ENCODE assay signal across 8 cellular contexts in the genomic region with DNA sequence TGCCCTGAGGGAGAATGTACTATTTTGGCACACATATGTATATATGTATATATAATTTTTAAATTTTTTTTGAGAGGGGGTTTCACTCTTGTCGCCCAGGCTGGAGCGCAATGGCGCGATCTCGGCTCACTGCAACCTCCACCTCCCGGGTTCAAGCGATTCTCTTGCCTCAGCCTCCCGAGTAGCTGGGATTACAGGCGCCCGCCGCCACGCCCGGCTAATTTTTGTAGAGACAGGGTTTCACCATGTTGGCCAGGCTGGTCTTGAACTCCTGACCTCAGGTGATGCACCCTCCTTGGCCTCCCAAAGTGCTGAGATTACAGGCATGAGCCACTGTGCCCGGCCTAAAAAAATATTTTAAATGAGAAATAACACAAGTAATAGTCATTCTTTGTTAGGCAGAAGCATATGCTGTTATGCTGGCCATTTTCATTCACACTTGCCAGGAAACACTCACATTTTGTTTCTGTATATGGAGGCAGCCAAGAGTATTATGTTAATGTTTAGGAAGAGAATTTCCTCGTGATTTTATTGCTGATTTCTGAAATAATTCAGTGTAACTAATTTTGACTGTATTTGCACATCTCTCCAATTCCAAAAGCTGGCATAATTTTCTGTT. TPM values are rescaled to one million over a fixed set of nuclear protein-coding genes. Genes with fewer than 3 reads are reported as not detected.
A peak's percentile ranks its signal among the peaks of the same experiment; 100 is the strongest.
DNase-seq lines count a peak whose midpoint lies in the region; ATAC-seq and TF ChIP-seq lines count a peak whose summit lies in the region.
"Not testable (repeated sequence)": the region's sequence is repeated elsewhere in the genome, so short reads cannot be mapped to it uniquely, and the experiment has no call there.

No MANE protein-coding gene starts in this region.

- peak; percentile 9 for DNase-seq in HFFc6
- DNase-seq in T-cell; endodermal cell; stimulated activated naive B cell treated with anti-CD40 and anti-IgM and Interleukin-4, amounts not matched to agents 10 μg/mL and 1 μg/mL and 100 μg/mL, for 72 hours: not testable (repeated sequence)
- DNase-seq in immature natural killer cell: peak in 2 of 3 donors; percentile 15 to 19

- WGBS in adipose tissue, 3 donors: 41 to 77% (median 47%) methylated on average over 15 of the region's 15 CpGs
- WGBS in endodermal cell (ENCODE audit: insufficient coverage in 1 of 2, insufficient read length in 1 of 2), 2 experiments: 43 to 55% methylated on average over 1 to 15 of the region's 15 CpGs

- peaks cover 62% of the 10 kb centered on the region for H3K4me1 Mint-ChIP-seq in HFFc6 (ENCODE audit: low read depth)
- H3K4me1 Mint-ChIP-seq in T-cell: peaks cover 45 to 66% (median 48%) of the 10 kb centered on the region in 3 donors
- peaks cover 40% of the 10 kb centered on the region for H3K4me1 Mint-ChIP-seq in endodermal cell
- H3K4me1 Mint-ChIP-seq in immature natural killer cell: peaks cover 60 to 67% of the 10 kb centered on the region in 2 donors
- peaks cover 53% of the 10 kb centered on the region for H3K4me1 Mint-ChIP-seq in nephron
- H3K4me1 Mint-ChIP-seq in stimulated activated naive B cell treated with anti-CD40 and anti-IgM and Interleukin-4, amounts not matched to agents 10 μg/mL and 1 μg/mL and 100 μg/mL, for 72 hours: peaks cover 47 to 67% of the 10 kb centered on the region in 2 donors

- CTCF ChIA-PET in T-cell (lab: Charles Lee): interaction anchor here in 1 of 2 donors (0.7 kb wide), 1 partner anchor 17 kb away, joined by 3 read pairs; no protein-coding TSS in a partner anchor

- H3K36me3 ChIP-seq in BLaER1 (peaks cover 21% of the 10 kb centered on the region), endodermal cell (ENCODE audit: control insufficient read depth, insufficient read depth, low read length) (peaks cover 35% of the 10 kb centered on the region)

- not testable (repeated sequence) for H3K27me3 Mint-ChIP-seq in HFFc6 (ENCODE audit: insufficient read depth); T-cell; stimulated activated naive B cell treated with anti-CD40 and anti-IgM and Interleukin-4, amounts not matched to agents 10 μg/mL and 1 μg/mL and 100 μg/mL, for 72 hours
- peaks cover 10% of the 10 kb centered on the region for H3K27me3 Mint-ChIP-seq in endodermal cell (ENCODE audit: insufficient read depth)
- peaks cover 20 to 40% (median 25%) of the 10 kb centered on the region in 3 donors for H3K27me3 Mint-ChIP-seq in immature natural killer cell (ENCODE audit: low read depth in 3 of 3)
- peaks cover 10% of the 10 kb centered on the region for H3K27me3 Mint-ChIP-seq in nephron (ENCODE audit: low read depth)

- POLR2A ChIA-PET in T-cell (lab: Charles Lee): interaction anchor here (0.6 kb wide), 2 partner anchors 9 to 10 kb away, joined by 3 read pairs; no protein-coding TSS in a partner anchor

- H3K36me3 Mint-ChIP-seq in HFFc6 (ENCODE audit: low read depth); T-cell; nephron (ENCODE audit: low read depth): not testable (repeated sequence)
- H3K36me3 Mint-ChIP-seq in endodermal cell (ENCODE audit: low read depth) (peaks cover 18% of the 10 kb centered on the region), immature natural killer cell (peaks cover 5 to 28% (median 18%) of the 10 kb centered on the region in 3 donors)
- H3K36me3 Mint-ChIP-seq in stimulated activated naive B cell treated with anti-CD40 and anti-IgM and Interleukin-4, amounts not matched to agents 10 μg/mL and 1 μg/mL and 100 μg/mL, for 72 hours: peaks cover 59 to 68% of the 10 kb centered on the region in 2 donors

- H3K4me3 ChIP-seq in BLaER1 (peak overlapping the region; percentile 94), endodermal cell (ENCODE audit: low read length) (peak overlapping the region; percentile 91)

- peak overlapping the region; percentile 90 for H3K4me2 ChIP-seq in BLaER1

- H3K4me3 Mint-ChIP-seq in HFFc6: peak overlapping the region; percentile 93
- H3K4me3 Mint-ChIP-seq in T-cell: peak overlapping the region; percentile 83 to 84 (median 83)
- H3K4me3 Mint-ChIP-seq in endodermal cell: peak overlapping the region; percentile 88
- H3K4me3 Mint-ChIP-seq in immature natural killer cell: peak overlapping the region; percentile 92 to 99 (median 95)
- peak overlapping the region; percentile 87 to 95 (median 95) for H3K4me3 Mint-ChIP-seq in nephron
- peak overlapping the region; percentile 96 to 99 for H3K4me3 Mint-ChIP-seq in stimulated activated naive B cell treated with anti-CD40 and anti-IgM and Interleukin-4, amounts not matched to agents 10 μg/mL and 1 μg/mL and 100 μg/mL, for 72 hours

- not testable (repeated sequence) for TF ChIP-seq CTCF in HFFc6 (IDR thresholded peaks at IDR 0.05); endodermal cell (conservative IDR thresholded peaks at IDR 0.05); nephron (IDR thresholded peaks at IDR 0.05; ENCODE audit: unreplicated experiment in 3 of 3)

- not testable (repeated sequence) for H3K27me3 ChIP-seq in BLaER1; endodermal cell (ENCODE audit: control insufficient read depth, insufficient read depth, low read length, poor library complexity, severe bottlenecking)

- H3K27ac ChIP-seq in BLaER1: peak overlapping the region; percentile 92; the same call in 1 of the 2 replicates
- H3K27ac ChIP-seq in adipose tissue (ENCODE audit: low read depth, low read length): peak overlapping the region; percentile 92
- not testable (repeated sequence) for H3K27ac ChIP-seq in endodermal cell (ENCODE audit: low read depth, low read length)

- H3K27ac Mint-ChIP-seq in HFFc6 (peak overlapping the region; percentile 88), T-cell (peak overlapping the region; percentile 81 to 83), endodermal cell (peak overlapping the region; percentile 85), immature natural killer cell (peak overlapping the region; percentile 89 to 98 (median 96)), nephron (peak overlapping the region; percentile 85 to 95 (median 95))
- H3K27ac Mint-ChIP-seq in stimulated activated naive B cell treated with anti-CD40 and anti-IgM and Interleukin-4, amounts not matched to agents 10 μg/mL and 1 μg/mL and 100 μg/mL, for 72 hours: peak overlapping the region; percentile 98

- not testable (repeated sequence) for H3K9me3 ChIP-seq in BLaER1; endodermal cell (ENCODE audit: control insufficient read depth, low read length)

- peaks cover 39% of the 10 kb centered on the region for H4K20me1 ChIP-seq in BLaER1

- H3K9me3 Mint-ChIP-seq in HFFc6; T-cell; endodermal cell; immature natural killer cell; nephron; stimulated activated naive B cell treated with anti-CD40 and anti-IgM and Interleukin-4, amounts not matched to agents 10 μg/mL and 1 μg/mL and 100 μg/mL, for 72 hours: not testable (repeated sequence)

- ATAC-seq in T-cell (replicated peaks in 1 of 4); stimulated activated naive B cell treated with anti-CD40 and anti-IgM and Interleukin-4, amounts not matched to agents 10 μg/mL and 1 μg/mL and 100 μg/mL, for 72 hours (replicated peaks): not testable (repeated sequence)

- H3K4me1 ChIP-seq in BLaER1 (peaks cover 62% of the 10 kb centered on the region), endodermal cell (ENCODE audit: control insufficient read depth, insufficient read depth, low read length) (peaks cover 10% of the 10 kb centered on the region)

- peak overlapping the region; percentile 87; the same call in 1 of the 2 replicates for H3K9ac ChIP-seq in BLaER1
- peak overlapping the region; percentile 92 for H3K9ac ChIP-seq in endodermal cell (ENCODE audit: extremely low read depth, low read length, poor library complexity, severe bottlenecking)

RNA-seq across cellular contexts. Expression of a gene that starts 1.6 kb away (rescaled TPM):
- 1 to 10 TPM; 1.3 to 4.2 (median 1.8) TPM for total RNA-seq in HFFc6 (2021; fragmentation: NEBNext Ultra II Directional; extraction: Animal tissue kit (Norgen Biotek cat#: 25700))
- total RNA-seq in T-cell (10 to 100 TPM in 3 of 5 donors, 1 to 10 TPM in 2; 3.5 to 27.4 (median 11.0) TPM), endodermal cell (10 to 100 TPM; 10.2 to 11.7 TPM)
- polyA plus RNA-seq in adipose tissue (100 to 1,000 TPM in 1 of 3 donors, 10 to 100 TPM in 1, 1 to 10 TPM in 1; 4.9 to 111 (median 45.0) TPM), immature natural killer cell (100 to 1,000 TPM in 2 of 3 donors, 10 to 100 TPM in 1; 62.9 to 154 (median 151) TPM)
- 9.2 TPM for polyA plus RNA-seq in endodermal cell (2013, experiment 1 of 2)
- polyA plus RNA-seq in endodermal cell (2013, experiment 2 of 2): 10.8 TPM
